27 cellular contexts compared by ENCODE assay signal in the genomic region with DNA sequence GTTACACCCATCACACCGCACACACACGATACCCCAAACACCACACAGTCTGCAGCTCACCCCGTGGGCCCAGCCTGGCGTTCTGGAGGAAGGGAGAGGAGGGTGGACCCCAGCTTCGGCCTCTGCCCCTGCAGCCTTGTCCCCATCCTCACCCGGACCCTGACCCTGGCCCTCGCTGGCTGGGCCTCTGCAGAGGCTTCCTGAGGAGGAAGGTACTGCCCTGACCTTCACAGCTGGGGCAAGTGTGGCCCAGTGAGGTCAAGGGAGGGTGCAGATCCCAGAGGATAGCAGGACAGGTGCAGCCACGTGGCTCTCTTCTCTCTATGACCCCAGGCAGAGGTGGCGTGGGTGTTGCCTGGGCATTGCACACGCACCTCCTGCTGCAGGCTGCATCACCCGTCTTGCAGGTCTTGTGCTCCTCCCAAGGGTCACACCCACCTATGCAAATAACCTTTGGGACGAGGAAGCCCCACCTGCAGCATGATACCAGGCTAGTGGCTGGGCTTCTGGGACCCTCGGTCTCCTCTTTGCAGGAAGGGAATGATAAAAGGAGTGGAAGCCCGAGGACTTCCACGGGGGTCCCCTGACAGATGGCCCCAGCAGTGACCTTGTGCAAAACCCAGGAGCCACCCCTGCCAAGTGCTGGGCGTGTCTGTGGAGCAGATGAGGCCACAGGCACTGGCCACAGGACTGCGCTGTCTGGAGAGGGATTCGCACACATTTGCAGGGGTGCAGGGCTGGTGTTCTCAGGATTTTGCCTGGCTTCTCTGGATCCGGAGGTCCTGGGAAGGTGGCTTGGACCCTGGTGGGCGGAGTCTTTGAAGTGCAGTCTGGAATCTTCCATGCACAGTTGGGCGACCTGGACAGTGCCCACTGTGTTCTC.
DNase-seq lines count a peak whose midpoint lies in the region; ATAC-seq and TF ChIP-seq lines count a peak whose summit lies in the region.
"Had no signal": no experiment of that assay in that cellular context is flagged by ENCODE, and none has a peak within 500 bp of the region (broad histone marks: within the 10 kb centered on the region; RNA-seq: fewer than 3 reads in every experiment).

No MANE protein-coding gene starts in this region.

- H3K36me3 ChIP-seq in left ventricle myocardium inferior, result no peaks in the 10 kb centered on the region
- H3K36me3 ChIP-seq in neuronal stem cell (replicated peaks in 1 of 2; ENCODE audit: control insufficient read depth in 2 of 2, insufficient read depth in 2 of 2, low read length in 2 of 2), result peaks cover 0 to 19% of the 10 kb centered on the region in 2 donors
- H3K36me3 ChIP-seq in thyroid gland, result no peaks in the 10 kb centered on the region
- H3K36me3 ChIP-seq: BE2C, ovary, transverse colon had no signal

- H2BK12ac ChIP-seq in neuronal stem cell (ENCODE audit: low read length), result no peak overlapping the region

- no peak for ATAC-seq in Right ventricle myocardium inferior
- ATAC-seq in esophagus mucosa, result peak; percentile 22
- ATAC-seq in HG03045 (IDR thresholded peaks at IDR 0.05; ENCODE audit: unreplicated experiment), result no peak
- ATAC-seq: activated CD8-positive, alpha-beta T cell treated with anti-CD3 and anti-CD28 coated beads for 36 hours; natural killer cell treated with Interleukin-12 subunit alpha and Interleukin-12 subunit beta and Interleukin-15 and Interleukin-18, amount 100 ng/mL, for 72 hours had no signal

- H2BK5ac ChIP-seq in neuronal stem cell (ENCODE audit: low read length), result no peak overlapping the region

- peak overlapping the region; percentile 57 for H2AK5ac ChIP-seq in neuronal stem cell (ENCODE audit: low read depth, low read length)

- H3K27me3 ChIP-seq in left ventricle myocardium inferior (ENCODE audit: low read depth) (peaks cover 85% of the 10 kb centered on the region), neuronal stem cell (ENCODE audit: control insufficient read depth in 3 of 3, insufficient read depth in 3 of 3, low read depth in 1 of 3, low read length in 3 of 3) (peaks cover 0 to 2% (median 0%) of the 10 kb centered on the region in 3 experiments), thyroid gland (no peaks in the 10 kb centered on the region)
- H3K27me3 ChIP-seq: BE2C, ovary, transverse colon had no signal

- intact Hi-C loops in Right ventricle myocardium inferior (cut with DNase I) (no loop called here), left ventricle myocardium inferior (cut with micrococcal nuclease) (no loop called here), thyroid gland (cut with DNase I) (no loop called here)

- no peak overlapping the region for H3K4me2 ChIP-seq in neuronal stem cell (ENCODE audit: insufficient read depth, low read length, poor library complexity, severe bottlenecking)
- H3K4me2 ChIP-seq: PC-9 had no signal

- peak overlapping the region; percentile 32 for H3K18ac ChIP-seq in neuronal stem cell (ENCODE audit: low read length)

- H3K23ac ChIP-seq in neuronal stem cell (ENCODE audit: low read depth, low read length, poor library complexity), result peak overlapping the region; percentile 10

- no peak for TF ChIP-seq CTCF in left ventricle myocardium inferior (IDR thresholded peaks at IDR 0.05; ENCODE audit: borderline replicate concordance)
- TF ChIP-seq CTCF in LNCaP clone FGC (IDR thresholded peaks at IDR 0.05; ENCODE audit: control insufficient read depth, extremely low read depth, insufficient read depth), result no peak
- no peak for TF ChIP-seq CTCF in thyroid gland (IDR thresholded peaks at IDR 0.05)

- no peak overlapping the region for H2AFZ ChIP-seq in neuronal stem cell (ENCODE audit: low read length)
- H2AFZ ChIP-seq: PC-9 had no signal

- TF ChIP-seq POLR2A in thyroid gland (IDR thresholded peaks at IDR 0.05), result no peak

- H3K79me1 ChIP-seq in neuronal stem cell (ENCODE audit: low read depth, low read length), result peaks cover 47% of the 10 kb centered on the region

- no peak overlapping the region for H3K4ac ChIP-seq in neuronal stem cell (ENCODE audit: low read length)

- H3K14ac ChIP-seq in neuronal stem cell (ENCODE audit: low read length), result no peak overlapping the region

- no peaks in the 10 kb centered on the region for H3K4me1 ChIP-seq in left ventricle myocardium inferior
- peaks cover 0 to 4% of the 10 kb centered on the region in 2 donors for H3K4me1 ChIP-seq in neuronal stem cell (ENCODE audit: control insufficient read depth in 2 of 2, insufficient read depth in 1 of 2, low read depth in 1 of 2, low read length in 2 of 2)
- H3K4me1 ChIP-seq in thyroid gland, result no peaks in the 10 kb centered on the region
- H3K4me1 ChIP-seq: BE2C, transverse colon had no signal

- H3K4me3 ChIP-seq in left ventricle myocardium inferior, result no peak overlapping the region
- peak overlapping the region; percentile 38 for H3K4me3 ChIP-seq in LNCaP clone FGC (ENCODE audit: low read depth, low read length)
- H3K4me3 ChIP-seq in neuronal stem cell (ENCODE audit: low read length in 2 of 2), result peak overlapping the region in 1 of 2 donors; percentile 12
- H3K4me3 ChIP-seq in thyroid gland (replicated peaks in 1 of 3), result no peak overlapping the region
- H3K4me3 ChIP-seq: ovary, PC-9, transverse colon had no signal

- no peak overlapping the region for H3K27ac ChIP-seq in left ventricle myocardium inferior (replicated peaks)
- no peak overlapping the region for H3K27ac ChIP-seq in neuronal stem cell (replicated peaks; ENCODE audit: low read length)
- H3K27ac ChIP-seq in thyroid gland, result no peak overlapping the region
- H3K27ac ChIP-seq: ovary, PC-9, transverse colon had no signal

- H2BK120ac ChIP-seq in neuronal stem cell (ENCODE audit: low read depth, low read length), result no peak overlapping the region

- no peak overlapping the region for H2BK15ac ChIP-seq in neuronal stem cell (ENCODE audit: low read length)

- H4K8ac ChIP-seq in neuronal stem cell (ENCODE audit: low read depth, low read length), result no peak overlapping the region

- DNase-seq in Right ventricle myocardium inferior (ENCODE audit: missing footprints) (peak; percentile 31), left ventricle myocardium inferior (no peak), LNCaP clone FGC (ENCODE audit: low read depth) (peak; percentile 65), neuronal stem cell (ENCODE audit: low spot score) (no peak), thyroid gland (no peak), SKM-1 treated with dmso at 0.1 percent for 144 hours (lab: John Stamatoyannopoulos, UW; ENCODE audit: unreplicated experiment) (no peak)
- DNase-seq: ACHN; activated CD4-positive, CD25-positive, alpha-beta regulatory T cell treated with anti-CD3 and anti-CD28 coated beads, Interleukin-2, amount 50 U/mL, for 72 hours; activated CD8-positive, alpha-beta memory T cell treated with anti-CD3 and anti-CD28 coated beads, Interleukin-2, amount 50 U/mL, for 48 hours; activated CD8-positive, alpha-beta T cell treated with anti-CD3 and anti-CD28 coated beads for 36 hours; activated naive CD4-positive, alpha-beta T cell treated with Interleukin-2 at 50 U/mL for 16 hours; BE2C; DMS53; HFFc6; kidney glomerular epithelial cell; NCI-H1092; NCI-H2081; NCI-H510A treated with DMSO at 0.1 percent for 48 hours; ovary; PC-9; SHP77; stimulated activated CD4-positive, alpha-beta T cell treated with anti-CD3 and anti-CD28 coated beads, Interleukin-15, amount 100 ng/mL, for 24 hours; stimulated activated CD4-positive, alpha-beta T cell treated with anti-CD3 and anti-CD28 coated beads, Interleukin-4, amount 100 ng/mL, for 4 hours; transverse colon had no signal

- 100% methylated on average over 2 of the region's 21 CpGs; no CpG with 5 or more reads in 1 of the 2 donors for WGBS in neuronal stem cell (ENCODE audit: extremely low coverage in 2 of 2, insufficient read length in 2 of 2, insufficient replicate concordance in 1 of 2), 2 donors
- WGBS in thyroid gland, 2 donors, result 70 to 88% methylated on average over 10 to 21 of the region's 21 CpGs

- H3K9me3 ChIP-seq in left ventricle myocardium inferior (replicated peaks), result no peaks in the 10 kb centered on the region
- H3K9me3 ChIP-seq in neuronal stem cell (replicated peaks in 1 of 2; ENCODE audit: control insufficient read depth in 2 of 2, insufficient read depth in 1 of 2, low read depth in 1 of 2, low read length in 2 of 2), result peaks cover 0 to 11% of the 10 kb centered on the region in 2 donors
- H3K9me3 ChIP-seq in thyroid gland, result no peaks in the 10 kb centered on the region
- H3K9me3 ChIP-seq: ovary, transverse colon had no signal

- no peak overlapping the region for H4K91ac ChIP-seq in neuronal stem cell (ENCODE audit: low read depth, low read length, poor library complexity)

- no peak overlapping the region for H3K9ac ChIP-seq in neuronal stem cell (ENCODE audit: low read depth, low read length, poor library complexity)

Comparison
In these comparisons a context has a peak if more than half of its experiments do, and no peak if none do; other contexts are left out.
1. DNase-seq: peak in Right ventricle myocardium inferior (single experiment) and LNCaP clone FGC (single experiment); none in left ventricle myocardium inferior (single experiment), neuronal stem cell (single experiment), thyroid gland (0 of 2) and SKM-1 treated with dmso at 0.1 percent for 144 hours (single experiment).